In the genomic region with DNA sequence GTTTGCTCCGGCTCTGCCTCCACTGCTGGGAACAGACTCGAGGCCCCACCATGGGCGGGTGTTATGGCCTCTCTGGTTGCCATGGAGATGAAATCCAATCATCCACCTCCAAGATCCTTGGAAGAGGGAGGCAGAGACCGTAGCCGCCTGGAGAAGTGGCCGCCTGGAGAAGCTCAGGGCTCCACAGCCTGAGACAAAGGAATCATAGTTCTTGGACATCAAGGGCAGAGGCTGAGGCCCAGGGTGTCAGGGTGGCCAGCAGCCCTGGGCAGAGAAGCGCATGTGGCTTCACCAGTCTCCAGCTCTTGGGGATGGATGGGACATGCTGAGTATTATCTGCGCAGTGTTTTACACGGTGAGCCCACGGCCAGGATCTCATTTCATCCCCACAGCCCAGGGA, we compare ENCODE assay signal across 15 cellular contexts. TPM values are rescaled to one million over a fixed set of nuclear protein-coding genes. Genes with fewer than 3 reads are reported as not detected.
DNase-seq lines count a peak whose midpoint lies in the region; ATAC-seq and TF ChIP-seq lines count a peak whose summit lies in the region.
"Had no signal": no experiment of that assay in that cellular context is flagged by ENCODE, and none has a peak within 500 bp of the region (broad histone marks: within the 10 kb centered on the region; RNA-seq: fewer than 3 reads in every experiment).

No MANE protein-coding gene starts in this region.

- no peak overlapping the region for H3K9ac ChIP-seq in smooth muscle cell (ENCODE audit: low read depth)

- WGBS in smooth muscle cell (ENCODE audit: low lambda C conversion rate): 50% methylated on average over 10 of the region's 10 CpGs

- no peaks in the 10 kb centered on the region for H3K79me2 ChIP-seq in smooth muscle cell (ENCODE audit: low read depth)

- intact Hi-C loops in Right ventricle myocardium superior (cut with DNase I): no loop called here

- no peaks in the 10 kb centered on the region for H3F3A ChIP-seq in smooth muscle cell (ENCODE audit: low read depth)

- peaks cover 46% of the 10 kb centered on the region for H4K20me1 ChIP-seq in smooth muscle cell (ENCODE audit: low read depth)

- H3K27me3 ChIP-seq in smooth muscle cell (ENCODE audit: low read depth) (no peaks in the 10 kb centered on the region), MG63 (no peaks in the 10 kb centered on the region)
- H3K27me3 ChIP-seq: breast epithelium had no signal

- H3K9me3 ChIP-seq in smooth muscle cell (replicated peaks; ENCODE audit: low read depth) (no peaks in the 10 kb centered on the region), MG63 (no peaks in the 10 kb centered on the region)
- H3K9me3 ChIP-seq: breast epithelium had no signal

- no peak overlapping the region for H3K4me2 ChIP-seq in smooth muscle cell

- DNase-seq in COR-L47 (lab: John Stamatoyannopoulos, UW): peak; percentile 7
- peak; percentile 38 for DNase-seq in M059J (ENCODE audit: low read depth)
- peak; percentile 98 for DNase-seq in left kidney (ENCODE audit: low read depth, low spot score)
- no peak for DNase-seq in smooth muscle cell (lab: John Stamatoyannopoulos, UW; ENCODE audit: unreplicated experiment)
- no peak for DNase-seq in Right ventricle myocardium superior
- no peak for DNase-seq in MG63
- DNase-seq: activated CD4-positive, alpha-beta T cell treated with anti-CD3 and anti-CD28 coated beads, Interleukin-2, amount 50 U/mL, for 1 hour; midbrain; NK-92 treated with Interleukin-12 subunit alpha and Interleukin-12 subunit beta, amount 100 ng/mL, for 24 hours; T-helper 2 cell had no signal

- H3K27ac ChIP-seq in angular gyrus (ENCODE audit: low read depth, low read length) (peak overlapping the region; percentile 0), smooth muscle cell (ENCODE audit: low read depth) (no peak overlapping the region)
- H3K27ac ChIP-seq: breast epithelium, C4-2B had no signal

- ATAC-seq in GM18511 (IDR thresholded peaks at IDR 0.05; ENCODE audit: unreplicated experiment) (no peak), Right ventricle myocardium superior (ENCODE audit: poor library complexity) (no peak)
- ATAC-seq: sciatic nerve had no signal

- H2AFZ ChIP-seq in smooth muscle cell (ENCODE audit: low read depth): no peak overlapping the region

- no peaks in the 10 kb centered on the region for H3K36me3 ChIP-seq in smooth muscle cell (ENCODE audit: low read depth)
- no peaks in the 10 kb centered on the region for H3K36me3 ChIP-seq in MG63
- H3K36me3 ChIP-seq: breast epithelium had no signal

- H3K4me3 ChIP-seq in smooth muscle cell (no peak overlapping the region), MG63 (no peak overlapping the region)
- H3K4me3 ChIP-seq: breast epithelium had no signal

- TF ChIP-seq CTCF in smooth muscle cell (IDR thresholded peaks at IDR 0.05; ENCODE audit: borderline replicate concordance, insufficient read depth, poor library complexity, severe bottlenecking): no peak

- H3K4me1 ChIP-seq in smooth muscle cell (ENCODE audit: low read depth): peaks cover 7% of the 10 kb centered on the region
- H3K4me1 ChIP-seq: breast epithelium had no signal

RNA-seq across cellular contexts. Expression of gene ABR, which starts 36.2 kb away (rescaled TPM):
- total RNA-seq in M059J (2014; rRNA removed; shearing (Covaris generic)): 31.7 and 47.3 TPM in 2 replicates
- total RNA-seq in smooth muscle cell (26.5 and 29.1 TPM in 2 replicates), Right ventricle myocardium superior (128 TPM)
- 16.1 and 23.3 TPM in 2 replicates for polyA plus RNA-seq in smooth muscle cell
- total RNA-seq in MG63 (2014; rRNA removed; shearing (Covaris generic); ENCODE audit: low replicate concordance): 7.3 and 24.0 TPM in 2 replicates

Comparison
In these comparisons a context has a peak if more than half of its experiments do, and no peak if none do; other contexts are left out.
1. DNase-seq: peak in COR-L47 (single experiment), M059J (single experiment) and left kidney (single experiment); none in smooth muscle cell (single experiment), Right ventricle myocardium superior (single experiment) and MG63 (single experiment).